Comparison of ENCODE assay signal across 8 cellular contexts in the genomic region with DNA sequence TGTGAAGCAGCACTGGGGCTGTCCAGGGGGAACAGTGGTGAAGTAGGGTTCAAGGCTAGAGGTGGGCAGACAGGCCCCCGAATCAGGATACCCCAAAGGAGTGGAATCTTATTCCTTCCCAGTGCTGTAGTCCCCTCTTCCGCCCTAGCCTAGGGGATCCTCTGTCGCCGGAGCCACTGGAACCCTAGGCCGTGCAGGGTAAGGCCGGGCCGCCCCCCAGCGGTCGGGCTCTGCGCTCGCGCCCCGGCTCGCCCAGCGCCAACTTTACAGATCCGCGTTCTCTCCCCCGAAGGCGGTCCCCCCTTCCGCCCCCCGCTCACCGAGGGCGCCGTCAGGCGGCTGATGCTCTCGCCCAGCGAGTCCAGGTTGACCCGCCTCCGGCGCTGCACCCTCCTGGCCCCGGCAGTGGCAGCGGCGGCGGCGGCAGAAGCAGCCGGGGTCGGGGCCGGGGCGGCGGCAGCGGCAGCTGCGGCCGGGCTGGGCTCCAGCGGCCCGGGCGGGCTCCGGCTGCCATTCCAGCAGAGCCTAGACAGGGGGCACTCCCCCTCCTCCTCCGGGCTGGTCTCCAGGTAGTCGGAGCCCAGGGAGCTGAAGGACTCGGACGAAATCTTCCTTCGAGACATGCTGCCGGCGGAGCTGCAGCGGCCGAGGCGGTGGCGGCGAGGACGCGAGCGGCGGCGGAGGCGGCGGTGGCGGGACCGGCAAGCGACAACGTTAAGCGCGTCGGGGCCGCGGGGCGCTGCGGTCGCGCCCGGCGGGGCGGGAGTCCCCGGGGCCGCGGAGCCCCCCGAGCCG. TPM values are rescaled to one million over a fixed set of nuclear protein-coding genes. Genes with fewer than 3 reads are reported as not detected.
DNase-seq lines count a peak whose midpoint lies in the region; FAIRE-seq and TF ChIP-seq lines count a peak whose summit lies in the region.

No MANE protein-coding gene starts in this region.

- H3K4me1 Mint-ChIP-seq in activated CD4-positive, alpha-beta memory T cell treated with anti-CD3 and anti-CD28 coated beads for 36 hours (ENCODE audit: low read depth): peaks cover 5% of the 10 kb centered on the region
- H3K4me1 Mint-ChIP-seq in activated CD4-positive, alpha-beta memory T cell treated with anti-CD3 and anti-CD28 coated beads, Interleukin-2, amount 10 ng/mL, durations not matched to agents 7 days and 5 days: peaks cover 5% of the 10 kb centered on the region

- peaks cover 29% of the 10 kb centered on the region for H3K27me3 ChIP-seq in H7 (ENCODE audit: control insufficient read depth, insufficient read depth, low read length)

- FAIRE-seq in H54 (lab: Jason Lieb, UNC): no peak

- H3K4me3 ChIP-seq in H7 (ENCODE audit: insufficient read depth, low read depth, low read length) (peak overlapping the region; percentile 47), LNCaP clone FGC (ENCODE audit: low read depth, low read length) (peak overlapping the region; percentile 34)

- no peaks in the 10 kb centered on the region for H3K36me3 Mint-ChIP-seq in activated CD4-positive, alpha-beta memory T cell treated with anti-CD3 and anti-CD28 coated beads for 36 hours
- H3K36me3 Mint-ChIP-seq in activated CD4-positive, alpha-beta memory T cell treated with anti-CD3 and anti-CD28 coated beads, Interleukin-2, amount 10 ng/mL, durations not matched to agents 7 days and 5 days (ENCODE audit: low read depth): peaks cover 3% of the 10 kb centered on the region

- CTCF ChIA-PET in activated CD4-positive, alpha-beta memory T cell treated with anti-CD3 and anti-CD28 coated beads for 36 hours (lab: Charles Lee): no interaction called here
- CTCF ChIA-PET in activated CD4-positive, alpha-beta memory T cell treated with anti-CD3 and anti-CD28 coated beads, Interleukin-2, amount 10 ng/mL, durations not matched to agents 7 days and 5 days (lab: Charles Lee): no interaction called here

- intact Hi-C loops in activated CD4-positive, alpha-beta memory T cell treated with anti-CD3 and anti-CD28 coated beads for 36 hours (cut with micrococcal nuclease): no loop called here

- TF ChIP-seq POLR2A in H54 (IDR thresholded peaks at IDR 0.05; ENCODE audit: low read depth, low read length): no peak

- no peaks in the 10 kb centered on the region for H3K36me3 ChIP-seq in H7 (replicated peaks; ENCODE audit: control insufficient read depth, insufficient read depth, low read length)

- H3K27ac Mint-ChIP-seq in activated CD4-positive, alpha-beta memory T cell treated with anti-CD3 and anti-CD28 coated beads for 36 hours: no peak overlapping the region
- H3K27ac Mint-ChIP-seq in activated CD4-positive, alpha-beta memory T cell treated with anti-CD3 and anti-CD28 coated beads, Interleukin-2, amount 10 ng/mL, durations not matched to agents 7 days and 5 days: no peak overlapping the region

- H3K9me3 Mint-ChIP-seq in activated CD4-positive, alpha-beta memory T cell treated with anti-CD3 and anti-CD28 coated beads for 36 hours: no peaks in the 10 kb centered on the region
- H3K9me3 Mint-ChIP-seq in activated CD4-positive, alpha-beta memory T cell treated with anti-CD3 and anti-CD28 coated beads, Interleukin-2, amount 10 ng/mL, durations not matched to agents 7 days and 5 days: no peaks in the 10 kb centered on the region

- DNase-seq in activated CD4-positive, alpha-beta memory T cell treated with anti-CD3 and anti-CD28 coated beads for 36 hours: peak; percentile 11
- no peak for DNase-seq in activated CD4-positive, alpha-beta memory T cell treated with anti-CD3 and anti-CD28 coated beads, Interleukin-2, amount 10 ng/mL, durations not matched to agents 7 days and 5 days
- DNase-seq in H7: peak; percentile 82
- no peak for DNase-seq in LNCaP clone FGC (ENCODE audit: low read depth)
- DNase-seq in activated CD4-positive, alpha-beta T cell treated with anti-CD3 and anti-CD28 coated beads, Interleukin-2, amount 50 U/mL, for 48 hours: peak; percentile 6 to 20
- DNase-seq in germinal center (ENCODE audit: low spot score): peak; percentile 28
- DNase-seq in nucleus accumbens (lab: John Stamatoyannopoulos, UW): peak in 50 of 56 donors; percentile 5 to 84 (median 64)
- DNase-seq in H54 (ENCODE audit: insufficient read length, low spot score): no peak

- H3K4me3 Mint-ChIP-seq in activated CD4-positive, alpha-beta memory T cell treated with anti-CD3 and anti-CD28 coated beads for 36 hours: no peak overlapping the region
- H3K4me3 Mint-ChIP-seq in activated CD4-positive, alpha-beta memory T cell treated with anti-CD3 and anti-CD28 coated beads, Interleukin-2, amount 10 ng/mL, durations not matched to agents 7 days and 5 days: no peak overlapping the region

- peak; percentile 45 for TF ChIP-seq CTCF in LNCaP clone FGC (IDR thresholded peaks at IDR 0.05; ENCODE audit: control insufficient read depth, extremely low read depth, insufficient read depth)

- POLR2A ChIA-PET in activated CD4-positive, alpha-beta memory T cell treated with anti-CD3 and anti-CD28 coated beads for 36 hours (lab: Charles Lee): no interaction called here
- POLR2A ChIA-PET in activated CD4-positive, alpha-beta memory T cell treated with anti-CD3 and anti-CD28 coated beads, Interleukin-2, amount 10 ng/mL, durations not matched to agents 7 days and 5 days (lab: Charles Lee): no interaction called here

- H3K27me3 Mint-ChIP-seq in activated CD4-positive, alpha-beta memory T cell treated with anti-CD3 and anti-CD28 coated beads for 36 hours: peaks cover 34% of the 10 kb centered on the region
- peaks cover 30% of the 10 kb centered on the region for H3K27me3 Mint-ChIP-seq in activated CD4-positive, alpha-beta memory T cell treated with anti-CD3 and anti-CD28 coated beads, Interleukin-2, amount 10 ng/mL, durations not matched to agents 7 days and 5 days

RNA-seq across cellular contexts. Expression of a gene that starts 0.6 kb away (rescaled TPM):
- total RNA-seq in activated CD4-positive, alpha-beta memory T cell treated with anti-CD3 and anti-CD28 coated beads for 36 hours: not detected
- not detected for total RNA-seq in activated CD4-positive, alpha-beta memory T cell treated with anti-CD3 and anti-CD28 coated beads, Interleukin-2, amount 10 ng/mL, durations not matched to agents 7 days and 5 days
- 0.26 and 0.55 TPM in 2 replicates for total RNA-seq in H7 (2014; rRNA removed; shearing (Covaris generic))

Comparison
In these comparisons a context has a peak if more than half of its experiments do, and no peak if none do; other contexts are left out.
1. DNase-seq: peak in activated CD4-positive, alpha-beta memory T cell treated with anti-CD3 and anti-CD28 coated beads for 36 hours (single experiment), H7 (single experiment), activated CD4-positive, alpha-beta T cell treated with anti-CD3 and anti-CD28 coated beads, Interleukin-2, amount 50 U/mL, for 48 hours (2 of 2), germinal center (single experiment) and nucleus accumbens (50 of 56); none in activated CD4-positive, alpha-beta memory T cell treated with anti-CD3 and anti-CD28 coated beads, Interleukin-2, amount 10 ng/mL, durations not matched to agents 7 days and 5 days (single experiment), LNCaP clone FGC (single experiment) and H54 (single experiment).